In genomic region chr16:14586637-14587036, GRCh38 we compare ENCODE assay signal across 21 cellular contexts.
"Had no signal": no experiment of that assay in that cellular context is flagged by ENCODE, and none has a peak within 500 bp of the region (broad histone marks: within the 10 kb centered on the region; RNA-seq: fewer than 3 reads in every experiment).

No MANE protein-coding gene starts in this region.

- H2AFZ ChIP-seq: neural progenitor cell had no signal

- H3K9me3 Mint-ChIP-seq: activated CD4-positive, alpha-beta memory T cell treated with anti-CD3 and anti-CD28 coated beads, Interleukin-2, amount 10 ng/mL, durations not matched to agents 7 days and 5 days; activated T-cell treated with anti-CD3 and anti-CD28 coated beads, Interleukin-2, amount 50 U/mL, for 24 hours; neural progenitor cell; stimulated activated naive CD8-positive, alpha-beta T cell treated with anti-CD3 and anti-CD28 coated beads, Interleukin-15, Interleukin-2, amounts not matched to agents 100 ng/mL and 50 ng/mL, for 24 hours had no signal

- H3K27ac ChIP-seq: adrenal gland, breast epithelium, coronary artery, gastrocnemius medialis, left ventricle myocardium inferior, neural progenitor cell, prostate gland, transverse colon, vagina had no signal

- H3K27me3 Mint-ChIP-seq: activated CD4-positive, alpha-beta memory T cell treated with anti-CD3 and anti-CD28 coated beads, Interleukin-2, amount 10 ng/mL, durations not matched to agents 7 days and 5 days; activated T-cell treated with anti-CD3 and anti-CD28 coated beads, Interleukin-2, amount 50 U/mL, for 24 hours; stimulated activated naive CD8-positive, alpha-beta T cell treated with anti-CD3 and anti-CD28 coated beads, Interleukin-15, Interleukin-2, amounts not matched to agents 100 ng/mL and 50 ng/mL, for 24 hours had no signal

- H3K27ac Mint-ChIP-seq: activated CD4-positive, alpha-beta memory T cell treated with anti-CD3 and anti-CD28 coated beads, Interleukin-2, amount 10 ng/mL, durations not matched to agents 7 days and 5 days; activated T-cell treated with anti-CD3 and anti-CD28 coated beads, Interleukin-2, amount 50 U/mL, for 24 hours; neural progenitor cell; stimulated activated naive CD8-positive, alpha-beta T cell treated with anti-CD3 and anti-CD28 coated beads, Interleukin-15, Interleukin-2, amounts not matched to agents 100 ng/mL and 50 ng/mL, for 24 hours had no signal

- ATAC-seq: esophagus mucosa, gastrocnemius medialis, right cardiac atrium had no signal

- H3K4me3 Mint-ChIP-seq: activated CD4-positive, alpha-beta memory T cell treated with anti-CD3 and anti-CD28 coated beads, Interleukin-2, amount 10 ng/mL, durations not matched to agents 7 days and 5 days; activated T-cell treated with anti-CD3 and anti-CD28 coated beads, Interleukin-2, amount 50 U/mL, for 24 hours; neural progenitor cell; stimulated activated naive CD8-positive, alpha-beta T cell treated with anti-CD3 and anti-CD28 coated beads, Interleukin-15, Interleukin-2, amounts not matched to agents 100 ng/mL and 50 ng/mL, for 24 hours had no signal

- H3K9me3 ChIP-seq: adrenal gland, breast epithelium, gastrocnemius medialis, left ventricle myocardium inferior, prostate gland, transverse colon, vagina had no signal

- H3K9ac ChIP-seq: neural progenitor cell had no signal

- H3K27me3 ChIP-seq: adrenal gland, breast epithelium, gastrocnemius medialis, neural progenitor cell, transverse colon, vagina had no signal

- DNase-seq: activated CD4-positive, alpha-beta memory T cell treated with anti-CD3 and anti-CD28 coated beads, Interleukin-2, amount 10 ng/mL, durations not matched to agents 7 days and 5 days; activated CD4-positive, alpha-beta T cell treated with anti-CD3 and anti-CD28 coated beads for 48 hours; activated CD4-positive, CD25-positive, alpha-beta regulatory T cell; activated effector memory CD4-positive, alpha-beta T cell treated with anti-CD3 and anti-CD28 coated beads, Interleukin-2, amount 50 U/mL, for 16 hours; activated naive CD4-positive, alpha-beta T cell treated with anti-CD3 and anti-CD28 coated beads, Interleukin-2, amount 50 U/mL, for 16 hours; activated T-cell treated with anti-CD3 and anti-CD28 coated beads, Interleukin-2, amount 50 U/mL, for 24 hours; adrenal gland; gastrocnemius medialis; head of caudate nucleus; left ventricle myocardium inferior; right cardiac atrium; stimulated activated CD4-positive, alpha-beta T cell treated with anti-CD3 and anti-CD28 coated beads, Interleukin-2, amount 100 ng/mL, for 24 hours; transverse colon had no signal

- FAIRE-seq: astrocyte had no signal

- H3K4me1 Mint-ChIP-seq: neural progenitor cell had no signal

- H3K4me2 ChIP-seq: neural progenitor cell had no signal

- H3K4me1 ChIP-seq: adrenal gland, breast epithelium, gastrocnemius medialis, left ventricle myocardium inferior, neural progenitor cell, prostate gland, transverse colon, vagina had no signal

- H3K4me3 ChIP-seq: adrenal gland, breast epithelium, coronary artery, gastrocnemius medialis, left ventricle myocardium inferior, neural progenitor cell, prostate gland, transverse colon, vagina had no signal
